Comparison of ENCODE assay signal across 20 cellular contexts in genomic region chr3:133866141-133866540, GRCh38.
"Had no signal": no experiment of that assay in that cellular context is flagged by ENCODE, and none has a peak within 500 bp of the region (broad histone marks: within the 10 kb centered on the region; RNA-seq: fewer than 3 reads in every experiment).

No MANE protein-coding gene starts in this region.

- H3K4me3 Mint-ChIP-seq: immature natural killer cell; naive thymus-derived CD4-positive, alpha-beta T cell had no signal

- H3K4me1 Mint-ChIP-seq: immature natural killer cell had no signal

- H3K4me2 ChIP-seq: hepatocyte had no signal

- H3K36me3 Mint-ChIP-seq: immature natural killer cell; naive thymus-derived CD4-positive, alpha-beta T cell had no signal

- H3K27ac Mint-ChIP-seq: naive thymus-derived CD4-positive, alpha-beta T cell had no signal

- H3K27me3 ChIP-seq: dorsolateral prefrontal cortex, esophagus muscularis mucosa, foreskin keratinocyte, gastroesophageal sphincter, heart left ventricle, hepatocyte, left lung had no signal

- H3K27ac ChIP-seq: coronary artery, esophagus muscularis mucosa, foreskin keratinocyte, gastroesophageal sphincter, heart left ventricle, hepatocyte, left lung, lower lobe of right lung had no signal

- H2AFZ ChIP-seq: hepatocyte had no signal

- ATAC-seq: foreskin keratinocyte; gastroesophageal sphincter; heart left ventricle; left cardiac atrium; left lung; left ventricle myocardium superior; lower lobe of right lung; naive thymus-derived CD4-positive, alpha-beta T cell had no signal

- H3K9me3 ChIP-seq: esophagus muscularis mucosa, gastroesophageal sphincter, heart left ventricle, left lung, lower lobe of right lung had no signal

- H3K9me3 Mint-ChIP-seq: immature natural killer cell had no signal

- H3K4me3 ChIP-seq: coronary artery, dorsolateral prefrontal cortex, esophagus muscularis mucosa, gastroesophageal sphincter, heart left ventricle, hepatocyte, left lung, lower lobe of right lung had no signal

- DNase-seq: dermis blood vessel endothelial cell; dorsolateral prefrontal cortex; effector CD4-positive, alpha-beta T cell; effector memory CD4-positive, alpha-beta T cell; foreskin keratinocyte; heart left ventricle; hypothalamus; immature natural killer cell; islet precursor cell; left cardiac atrium; left lung; left ventricle myocardium superior; lower lobe of right lung; mesenchymal stem cell; midbrain; naive thymus-derived CD4-positive, alpha-beta T cell had no signal

- H3K4me1 ChIP-seq: foreskin keratinocyte, left lung, lower lobe of right lung had no signal

- H3K36me3 ChIP-seq: esophagus muscularis mucosa, heart left ventricle, left lung, lower lobe of right lung had no signal
